10 cellular contexts compared by ENCODE assay signal in genomic region chr1:228455715-228456114, GRCh38. TPM values are rescaled to one million over a fixed set of nuclear protein-coding genes. Genes with fewer than 3 reads are reported as not detected.
A peak's percentile ranks its signal among the peaks of the same experiment; 100 is the strongest.
DNase-seq lines count a peak whose midpoint lies in the region; ATAC-seq, FAIRE-seq and TF ChIP-seq lines count a peak whose summit lies in the region.
"Had no signal": no experiment of that assay in that cellular context is flagged by ENCODE, and none has a peak within 500 bp of the region (broad histone marks: within the 10 kb centered on the region; RNA-seq: fewer than 3 reads in every experiment).

No MANE protein-coding gene starts in this region.

- peaks cover 30% of the 10 kb centered on the region for H3K79me2 ChIP-seq in SK-N-SH (ENCODE audit: insufficient read depth)
- peaks cover 12% of the 10 kb centered on the region for H3K79me2 ChIP-seq in astrocyte (ENCODE audit: insufficient read depth, low read length)

- no peak for FAIRE-seq in astrocyte (lab: Jason Lieb, UNC)
- FAIRE-seq: GM19239 had no signal

- peak overlapping the region; percentile 7 to 78; a peak in 3 of 4 replicates for H3K4me3 ChIP-seq in SK-N-SH (ENCODE audit: low read depth in 2 of 2, low read length in 1 of 2)
- H3K4me3 ChIP-seq in HUES6 (ENCODE audit: low read depth, low read length) = peak overlapping the region; percentile 69
- no peak overlapping the region for H3K4me3 ChIP-seq in astrocyte (ENCODE audit: insufficient read depth, low read depth, low read length)
- H3K4me3 ChIP-seq in heart left ventricle = peak overlapping the region in 4 of 12 donors; percentile 62 to 79 (median 68)
- H3K4me3 ChIP-seq in effector memory CD4-positive, alpha-beta T cell (ENCODE audit: insufficient read depth, low read depth, low read length, poor library complexity, severe bottlenecking) = no peak overlapping the region

- H3K27ac ChIP-seq in SK-N-SH (ENCODE audit: low read depth in 2 of 2, low read length in 1 of 2) (peak overlapping the region in 1 of 2 experiments; percentile 24; a peak in 1 of 4 replicates), HUES6 (ENCODE audit: low read depth, low read length) (no peak overlapping the region), astrocyte (ENCODE audit: low read depth, low read length) (no peak overlapping the region), heart left ventricle (peak overlapping the region in 1 of 12 donors; percentile 93)
- no peak overlapping the region for H3K27ac ChIP-seq in effector memory CD4-positive, alpha-beta T cell (ENCODE audit: insufficient read depth, low read length, poor library complexity, severe bottlenecking)

- TF ChIP-seq RAD21 in SK-N-SH (IDR thresholded peaks at IDR 0.05; ENCODE audit: low read length) = peak; percentile 55

- H3K27me3 ChIP-seq in SK-N-SH (ENCODE audit: insufficient read depth) (no peaks in the 10 kb centered on the region), HUES6 (ENCODE audit: control insufficient read depth, insufficient read depth, low read length) (no peaks in the 10 kb centered on the region), astrocyte (ENCODE audit: insufficient read depth, low read length) (no peaks in the 10 kb centered on the region), heart left ventricle (peaks cover 0 to 21% (median 2%) of the 10 kb centered on the region in 9 donors)
- no peaks in the 10 kb centered on the region for H3K27me3 ChIP-seq in effector memory CD4-positive, alpha-beta T cell (replicated peaks; ENCODE audit: control insufficient read depth, insufficient read depth, low read length, poor library complexity, severe bottlenecking)

- CTCF ChIA-PET in SK-N-SH (lab: Yijun Ruan, JAX) = interaction anchor here (0.6 to 4.4 kb wide), 17 partner anchors 9 to 325 kb away, joined by 3 to 20 read pairs (median 4); partner anchors contain the start of gene TRIM11

- no peak for DNase-seq in SK-N-SH
- DNase-seq in astrocyte (ENCODE audit: low read depth) = no peak
- no peak for DNase-seq in nephron progenitor cell
- DNase-seq in retina = no peak
- no peak for DNase-seq in heart left ventricle
- DNase-seq in effector memory CD4-positive, alpha-beta T cell = no peak
- DNase-seq: activated CD4-positive, alpha-beta T cell treated with anti-CD3 and anti-CD28 coated beads for 1 hour had no signal

- H2AFZ ChIP-seq in SK-N-SH (ENCODE audit: low read depth) (no peak overlapping the region), astrocyte (ENCODE audit: low read depth, low read length) (no peak overlapping the region)

- H3K4me1 Mint-ChIP-seq in astrocyte (ENCODE audit: low read depth, unreplicated experiment) = peaks cover 6% of the 10 kb centered on the region
- H3K4me1 Mint-ChIP-seq in nephron progenitor cell = peaks cover 65% of the 10 kb centered on the region

- H3K27me3 Mint-ChIP-seq in astrocyte (ENCODE audit: low read depth, unreplicated experiment) (peaks cover 30% of the 10 kb centered on the region), nephron progenitor cell (ENCODE audit: low read depth, poor library complexity) (peaks cover 13% of the 10 kb centered on the region)

- H3K9me2 ChIP-seq in SK-N-SH = no peaks in the 10 kb centered on the region

- TF ChIP-seq CTCF in SK-N-SH (IDR thresholded peaks at IDR 0.05) (peak; percentile 53), astrocyte (IDR thresholded peaks at IDR 0.05; ENCODE audit: insufficient read depth, low read depth, low read length) (no peak), nephron progenitor cell (IDR thresholded peaks at IDR 0.05) (no peak), heart left ventricle (IDR thresholded peaks at IDR 0.05) (peak in 1 of 12 donors; percentile 25)

- TF ChIP-seq POLR2A in heart left ventricle (IDR thresholded peaks at IDR 0.05) = no peak

- peaks cover 3 to 4% of the 10 kb centered on the region in 2 experiments for H3K36me3 ChIP-seq in SK-N-SH (replicated peaks in 1 of 2; ENCODE audit: control insufficient read depth in 1 of 2, insufficient read depth in 2 of 2, low read length in 1 of 2)
- no peaks in the 10 kb centered on the region for H3K36me3 ChIP-seq in HUES6 (ENCODE audit: control insufficient read depth, insufficient read depth, low read length)
- H3K36me3 ChIP-seq in astrocyte (ENCODE audit: insufficient read depth, low read length) = no peaks in the 10 kb centered on the region
- peaks cover 0 to 3% (median 0%) of the 10 kb centered on the region in 9 donors for H3K36me3 ChIP-seq in heart left ventricle
- no peaks in the 10 kb centered on the region for H3K36me3 ChIP-seq in effector memory CD4-positive, alpha-beta T cell (ENCODE audit: control insufficient read depth, insufficient read depth, low read length)

- H3K36me3 Mint-ChIP-seq in astrocyte (ENCODE audit: low read depth, unreplicated experiment) (peaks cover 7% of the 10 kb centered on the region), nephron progenitor cell (ENCODE audit: low read depth) (peaks cover 20% of the 10 kb centered on the region)

- H3K9me3 Mint-ChIP-seq in astrocyte (ENCODE audit: unreplicated experiment) = no peaks in the 10 kb centered on the region
- H3K9me3 Mint-ChIP-seq in nephron progenitor cell = no peaks in the 10 kb centered on the region

- H3K4me3 Mint-ChIP-seq in astrocyte (ENCODE audit: unreplicated experiment) (peak overlapping the region; percentile 62), nephron progenitor cell (peak overlapping the region; percentile 91)

- no peak for ATAC-seq in SK-N-SH treated with all-trans-retinoic acid at 6 μM for 48 hours
- ATAC-seq in heart left ventricle = no peak

- WGBS in SK-N-SH (ENCODE audit: low lambda C conversion rate) = 19% methylated on average over 1 of the region's 1 CpG
- WGBS in heart left ventricle, 4 donors = 31 to 39% (median 32%) methylated on average over 1 of the region's 1 CpG

- H3K4me1 ChIP-seq in SK-N-SH (ENCODE audit: control insufficient read depth in 1 of 2, insufficient read depth in 2 of 2, low read depth in 1 of 2, low read length in 1 of 2) = peaks cover 0 to 18% of the 10 kb centered on the region in 2 experiments; a peak in 2 of 4 replicates
- H3K4me1 ChIP-seq in HUES6 (ENCODE audit: control insufficient read depth, insufficient read depth, low read length) = no peaks in the 10 kb centered on the region
- H3K4me1 ChIP-seq in astrocyte (ENCODE audit: insufficient read depth, low read length) = peaks cover 9% of the 10 kb centered on the region
- peaks cover 0 to 52% (median 14%) of the 10 kb centered on the region in 12 donors for H3K4me1 ChIP-seq in heart left ventricle
- peaks cover 24% of the 10 kb centered on the region for H3K4me1 ChIP-seq in effector memory CD4-positive, alpha-beta T cell (ENCODE audit: control insufficient read depth, insufficient read depth, low read length, poor library complexity, severe bottlenecking)

- no peak overlapping the region for H3K27ac Mint-ChIP-seq in astrocyte (ENCODE audit: unreplicated experiment)
- no peak overlapping the region for H3K27ac Mint-ChIP-seq in nephron progenitor cell

- intact Hi-C loops in heart left ventricle (cut with DNase I) = loop anchor here in 2 of 10 donors (2.0 to 10.0 kb wide), 4 partner anchors 48 to 241 kb away; partner anchors contain the start of gene TRIM11 (in 2 of the 2)

- H3K4me2 ChIP-seq in SK-N-SH = peak overlapping the region; percentile 95
- H3K4me2 ChIP-seq in astrocyte (ENCODE audit: low read length) = no peak overlapping the region

- H3K9me3 ChIP-seq in SK-N-SH (no peaks in the 10 kb centered on the region), HUES6 (ENCODE audit: control insufficient read depth, insufficient read depth, low read depth, low read length) (no peaks in the 10 kb centered on the region), astrocyte (ENCODE audit: insufficient read depth, low read depth, low read length) (no peaks in the 10 kb centered on the region), heart left ventricle (no peaks in the 10 kb centered on the region)
- H3K9me3 ChIP-seq in effector memory CD4-positive, alpha-beta T cell (ENCODE audit: control insufficient read depth, low read length) = no peaks in the 10 kb centered on the region

- peaks cover 16% of the 10 kb centered on the region for H3F3A ChIP-seq in SK-N-SH (replicated peaks; ENCODE audit: insufficient read depth)

- POLR2A ChIA-PET in SK-N-SH (lab: Yijun Ruan, JAX) = interaction anchor here (1.9 kb wide), 2 partner anchors 49 to 63 kb away, joined by 5 to 18 read pairs; partner anchors contain the start of gene TRIM11

- H4K20me1 ChIP-seq in SK-N-SH (ENCODE audit: insufficient read depth) (no peaks in the 10 kb centered on the region), astrocyte (ENCODE audit: insufficient read depth, low read length) (peaks cover 7% of the 10 kb centered on the region)

- no peak for TF ChIP-seq EP300 in SK-N-SH (IDR thresholded peaks at IDR 0.05; ENCODE audit: borderline replicate concordance in 1 of 2, low read depth in 1 of 2, low read length in 1 of 2)

- H3K9ac ChIP-seq in SK-N-SH (no peak overlapping the region; the same call in 1 of the 2 replicates), HUES6 (ENCODE audit: low read length) (no peak overlapping the region), astrocyte (ENCODE audit: low read length) (no peak overlapping the region)

TF ChIP-seq in SK-N-SH, 30 proteins besides CTCF, POLR2A, EP300 and RAD21:
- peak; percentile 30; the same call in 1 of the 2 replicates for TF ChIP-seq SMC3 (IDR thresholded peaks at IDR 0.05; ENCODE audit: low read depth, low read length)
- no peak for TF ChIP-seq FOXM1 (IDR thresholded peaks at IDR 0.05; ENCODE audit: low read depth)

TF ChIP-seq in SK-N-SH treated with all-trans-retinoic acid at 6 μM for 48 hours, 23 proteins besides CTCF, POLR2A, EP300 and RAD21 (continues in another document):
- TF ChIP-seq ESRRG (CRISPR knock-in tag; IDR thresholded peaks at IDR 0.05) = no peak
- no peak for TF ChIP-seq TCF4 (CRISPR knock-in tag; IDR thresholded peaks at IDR 0.05; ENCODE audit: borderline replicate concordance)
- TF ChIP-seq ZNF8 (CRISPR knock-in tag; IDR thresholded peaks at IDR 0.05) = no peak
- no peak for TF ChIP-seq ZFP3 (CRISPR knock-in tag; IDR thresholded peaks at IDR 0.05)
- TF ChIP-seq ARNTL (CRISPR knock-in tag; IDR thresholded peaks at IDR 0.05; ENCODE audit: borderline replicate concordance, low read depth) = no peak

RNA-seq across cellular contexts. Expression of gene RNF187, which starts 31.5 kb away (rescaled TPM):
- polyA plus RNA-seq in SK-N-SH (2012; rRNA removed) = 46.0 and 71.1 TPM in 2 replicates
- 52.3 and 67.2 TPM in 2 replicates for polyA plus RNA-seq in SK-N-SH (2012; cell fraction: cytosol; rRNA removed)
- 34.9 and 39.3 TPM in 2 replicates for polyA plus RNA-seq in SK-N-SH (2012; cell fraction: nucleus; rRNA removed)
- 129 and 146 TPM in 2 replicates for total RNA-seq in astrocyte
- total RNA-seq in heart left ventricle = 10 to 100 TPM; 37.2 to 96.3 (median 76.6) TPM
- polyA plus RNA-seq in heart left ventricle = 10 to 100 TPM; 26.1 to 48.9 TPM

RNA-seq across cellular contexts. Expression of gene TRIM17, which starts 39.1 kb away (rescaled TPM):
- polyA plus RNA-seq in SK-N-SH (2012; rRNA removed) = 1.5 and 1.6 TPM in 2 replicates
- polyA plus RNA-seq in SK-N-SH (2012; cell fraction: cytosol; rRNA removed) = 0.35 and 0.69 TPM in 2 replicates
- polyA plus RNA-seq in SK-N-SH (2012; cell fraction: nucleus; rRNA removed) = 13.2 TPM in 2 replicates
- total RNA-seq in astrocyte = 0.82 and 1.5 TPM in 2 replicates
- total RNA-seq in heart left ventricle = 1 to 10 TPM in 1 of 9 donors, under 1 TPM in 5, not detected in 3; 0.27 to 1.7 (median 0.57) TPM
- polyA plus RNA-seq in heart left ventricle = under 1 TPM; 0.08 to 0.11 TPM

RNA-seq across cellular contexts. Expression of gene TRIM11, which starts 49.1 kb away (rescaled TPM):
- polyA plus RNA-seq in SK-N-SH (2012; rRNA removed) (11.1 and 16.1 TPM in 2 replicates), heart left ventricle (1 to 10 TPM; 4.7 to 9.8 TPM)
- polyA plus RNA-seq in SK-N-SH (2012; cell fraction: cytosol; rRNA removed) = 6.9 and 10.8 TPM in 2 replicates
- polyA plus RNA-seq in SK-N-SH (2012; cell fraction: nucleus; rRNA removed) = 47.1 and 60.3 TPM in 2 replicates
- total RNA-seq in astrocyte (25.7 and 32.2 TPM in 2 replicates), heart left ventricle (10 to 100 TPM in 4 of 9 donors, 1 to 10 TPM in 5; 6.7 to 13.8 (median 8.4) TPM)

Comparison
In these comparisons a context has a peak if more than half of its experiments do, and no peak if none do; other contexts are left out.
1. H3K4me3 ChIP-seq: peak in SK-N-SH (2 of 2) and HUES6 (single experiment); none in astrocyte (single experiment) and effector memory CD4-positive, alpha-beta T cell (single experiment).